2 cellular contexts compared by ENCODE assay signal in the genomic region with DNA sequence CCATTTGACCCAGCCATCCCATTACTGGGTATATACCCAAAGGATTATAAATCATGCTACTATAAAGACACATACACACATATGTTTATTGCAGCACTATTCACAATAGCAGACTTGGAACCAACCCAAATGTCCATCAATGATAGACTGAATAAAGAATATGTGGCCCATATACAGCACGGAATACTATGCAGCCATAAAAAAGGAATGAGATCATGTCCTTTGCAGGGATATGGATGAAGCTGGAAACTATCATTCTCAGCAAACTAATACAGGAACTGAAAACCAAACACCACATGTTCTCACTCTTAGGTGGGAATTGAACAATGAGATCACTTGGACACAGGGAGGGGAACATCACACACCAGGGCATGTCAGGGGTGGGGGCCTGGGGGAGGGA. TPM values are rescaled to one million over a fixed set of nuclear protein-coding genes. Genes with fewer than 3 reads are reported as not detected.
"Had no signal": no experiment of that assay in that cellular context is flagged by ENCODE, and none has a peak within 500 bp of the region (broad histone marks: within the 10 kb centered on the region; RNA-seq: fewer than 3 reads in every experiment).

No MANE protein-coding gene starts in this region.

RNA-seq across cellular contexts. Expression of gene SYT13, which starts 36.8 kb away (rescaled TPM):
- total RNA-seq: GM23248, HFFc6 had no signal
- polyA plus RNA-seq: GM23248 had no signal
